ENCODE assay signal across 7 cellular contexts in genomic region chr2:140869107-140869506, GRCh38.
"Had no signal": no experiment of that assay in that cellular context is flagged by ENCODE, and none has a peak within 500 bp of the region (broad histone marks: within the 10 kb centered on the region; RNA-seq: fewer than 3 reads in every experiment).

No MANE protein-coding gene starts in this region.

- H3K27ac ChIP-seq: GM23248 had no signal

- H3K4me3 ChIP-seq: GM23248, K562 had no signal

- FAIRE-seq: H1, H54, K562 had no signal

- ATAC-seq: K562 had no signal

- H3K27ac Mint-ChIP-seq: H9 had no signal

- H2AFZ ChIP-seq: GM23248 had no signal

- DNase-seq: GM23248, H9, HCEC 1CT, IMR-90 had no signal

- H3K9ac ChIP-seq: GM23248 had no signal

- H3K4me3 Mint-ChIP-seq: H9 had no signal
